ENCODE assay signal across 17 cellular contexts in genomic region chr2:173288561-173288960, GRCh38.
DNase-seq lines count a peak whose midpoint lies in the region; ATAC-seq and TF ChIP-seq lines count a peak whose summit lies in the region.
"Had no signal": no experiment of that assay in that cellular context is flagged by ENCODE, and none has a peak within 500 bp of the region (broad histone marks: within the 10 kb centered on the region; RNA-seq: fewer than 3 reads in every experiment).

No MANE protein-coding gene starts in this region.

- peaks cover 2% of the 10 kb centered on the region for H3K27me3 Mint-ChIP-seq in activated T-cell treated with anti-CD3 and anti-CD28 coated beads, Interleukin-2, amount 50 U/mL, for 4 hours (ENCODE audit: low read depth)
- H3K27me3 Mint-ChIP-seq in endodermal cell (ENCODE audit: insufficient read depth) = no peaks in the 10 kb centered on the region

- no peak overlapping the region for H3K4me3 ChIP-seq in endodermal cell (ENCODE audit: low read length)
- H3K4me3 ChIP-seq: colonic mucosa, GM12878 had no signal

- peak; percentile 67 for ATAC-seq in activated T-cell treated with anti-CD3 and anti-CD28 coated beads, Interleukin-2, amount 50 U/mL, for 4 hours
- ATAC-seq: GM12878, left cardiac atrium had no signal

- no peak for TF ChIP-seq CTCF in endodermal cell (conservative IDR thresholded peaks at IDR 0.05)

- no peaks in the 10 kb centered on the region for H3K36me3 Mint-ChIP-seq in activated T-cell treated with anti-CD3 and anti-CD28 coated beads, Interleukin-2, amount 50 U/mL, for 4 hours (ENCODE audit: insufficient read depth)
- peaks cover 4% of the 10 kb centered on the region for H3K36me3 Mint-ChIP-seq in endodermal cell (ENCODE audit: low read depth)

- H3K27ac Mint-ChIP-seq in endodermal cell = no peak overlapping the region
- H3K27ac Mint-ChIP-seq: T-helper 1 cell treated with Interleukin-12 subunit alpha and Interleukin-12 subunit beta and Interleukin-4 antibody, amounts not matched to agents 30 μg/mL and 1 μg/mL, for 36 hours had no signal

- H3K27me3 ChIP-seq in endodermal cell (ENCODE audit: control insufficient read depth, insufficient read depth, low read length, poor library complexity, severe bottlenecking) = no peaks in the 10 kb centered on the region
- H3K27me3 ChIP-seq: colonic mucosa had no signal

- peaks cover 35% of the 10 kb centered on the region for H3K9me3 ChIP-seq in endodermal cell (ENCODE audit: control insufficient read depth, low read length)
- H3K9me3 ChIP-seq: colonic mucosa had no signal

- H3K9me3 Mint-ChIP-seq in activated T-cell treated with anti-CD3 and anti-CD28 coated beads, Interleukin-2, amount 50 U/mL, for 4 hours = no peaks in the 10 kb centered on the region
- peaks cover 26% of the 10 kb centered on the region for H3K9me3 Mint-ChIP-seq in endodermal cell
- H3K9me3 Mint-ChIP-seq: T-helper 1 cell treated with Interleukin-12 subunit alpha and Interleukin-12 subunit beta and Interleukin-4 antibody, amounts not matched to agents 30 μg/mL and 1 μg/mL, for 36 hours had no signal

- no peak overlapping the region for H3K4me3 Mint-ChIP-seq in activated T-cell treated with anti-CD3 and anti-CD28 coated beads, Interleukin-2, amount 50 U/mL, for 4 hours
- no peak overlapping the region for H3K4me3 Mint-ChIP-seq in endodermal cell
- H3K4me3 Mint-ChIP-seq: T-helper 1 cell treated with Interleukin-12 subunit alpha and Interleukin-12 subunit beta and Interleukin-4 antibody, amounts not matched to agents 30 μg/mL and 1 μg/mL, for 36 hours had no signal

- WGBS in endodermal cell (ENCODE audit: insufficient coverage in 1 of 2, insufficient read length in 1 of 2), 2 experiments = 90 to 100% methylated on average over 1 to 3 of the region's 3 CpGs

- H3K4me1 ChIP-seq in endodermal cell (ENCODE audit: control insufficient read depth, insufficient read depth, low read length) = no peaks in the 10 kb centered on the region
- H3K4me1 ChIP-seq: colonic mucosa had no signal

- no peak overlapping the region for H3K9ac ChIP-seq in endodermal cell (ENCODE audit: extremely low read depth, low read length, poor library complexity, severe bottlenecking)

- DNase-seq in ACHN = peak; percentile 17
- peak; percentile 76 for DNase-seq in EH (ENCODE audit: low read depth)
- no peak for DNase-seq in activated T-cell treated with anti-CD3 and anti-CD28 coated beads, Interleukin-2, amount 50 U/mL, for 4 hours
- DNase-seq in glomerular visceral epithelial cell (ENCODE audit: extremely low spot score) = peak; percentile 27
- DNase-seq in NCI-H1105 (lab: John Stamatoyannopoulos, UW) = no peak
- no peak for DNase-seq in NCI-H128 (lab: John Stamatoyannopoulos, UW; ENCODE audit: unreplicated experiment)
- DNase-seq in endodermal cell = no peak
- DNase-seq in activated CD4-positive, alpha-beta T cell treated with anti-CD3 and anti-CD28 coated beads for 4 hours = no peak
- DNase-seq: colonic mucosa, COR-L47, H7, KG1, left cardiac atrium, NCI-H2171, small intestine had no signal

- H3K36me3 ChIP-seq in endodermal cell (ENCODE audit: control insufficient read depth, insufficient read depth, low read length) = no peaks in the 10 kb centered on the region
- H3K36me3 ChIP-seq: colonic mucosa had no signal

- in situ Hi-C loops in ACHN (cut with HindIII; ENCODE audit: low pct_ligation_motif_present, low pct_unique_long_range_greater_than_20kb, low sequenced_read_pairs) = no loop called here

- H3K27ac ChIP-seq in endodermal cell (ENCODE audit: low read depth, low read length) = no peak overlapping the region
- H3K27ac ChIP-seq: colonic mucosa had no signal

- H3K4me1 Mint-ChIP-seq in activated T-cell treated with anti-CD3 and anti-CD28 coated beads, Interleukin-2, amount 50 U/mL, for 4 hours (ENCODE audit: low read depth) = peaks cover 11% of the 10 kb centered on the region
- H3K4me1 Mint-ChIP-seq in endodermal cell = no peaks in the 10 kb centered on the region

Comparison
In these comparisons a context has a peak if more than half of its experiments do, and no peak if none do; other contexts are left out.
1. DNase-seq: peak in ACHN (single experiment), EH (single experiment) and glomerular visceral epithelial cell (single experiment); none in activated T-cell treated with anti-CD3 and anti-CD28 coated beads, Interleukin-2, amount 50 U/mL, for 4 hours (single experiment), NCI-H1105 (single experiment), NCI-H128 (single experiment), endodermal cell (single experiment) and activated CD4-positive, alpha-beta T cell treated with anti-CD3 and anti-CD28 coated beads for 4 hours (0 of 2).